8 cellular contexts compared by ENCODE assay signal in genomic region chr12:109153711-109154434, GRCh38. TPM values are rescaled to one million over a fixed set of nuclear protein-coding genes. Genes with fewer than 3 reads are reported as not detected.
DNase-seq lines count a peak whose midpoint lies in the region; ATAC-seq and TF ChIP-seq lines count a peak whose summit lies in the region.

No MANE protein-coding gene starts in this region.

- H3K27ac ChIP-seq in stomach, result peak overlapping the region; percentile 85 to 95 (median 90)

- in situ Hi-C loops in astrocyte of the spinal cord (cut with HindIII; ENCODE audit: low sequenced_read_pairs), result no loop called here

- no peak for TF ChIP-seq POLR2A in stomach (IDR thresholded peaks at IDR 0.05)

- DNase-seq in Right ventricle myocardium inferior (ENCODE audit: missing footprints) (no peak), cardiac septum (ENCODE audit: low spot score) (no peak), astrocyte of the spinal cord (ENCODE audit: low read depth, low spot score) (no peak), kidney epithelial cell (ENCODE audit: low read depth) (no peak), stomach (peak; percentile 24), NCI-H1436 (lab: John Stamatoyannopoulos, UW) (no peak)
- no peak for DNase-seq in stimulated activated CD4-positive, alpha-beta T cell treated with anti-CD3 and anti-CD28 coated beads, Interleukin-2, amount 100 ng/mL, for 24 hours

- peaks cover 2% of the 10 kb centered on the region for H3K27me3 ChIP-seq in kidney epithelial cell (ENCODE audit: control insufficient read depth, insufficient read depth, low read length)
- no peaks in the 10 kb centered on the region for H3K27me3 ChIP-seq in stomach

- peak overlapping the region; percentile 53 for H3K4me3 ChIP-seq in astrocyte of the spinal cord (ENCODE audit: low read depth, low read length)
- peak overlapping the region; percentile 55 for H3K4me3 ChIP-seq in kidney epithelial cell (ENCODE audit: low read depth, low read length)
- peak overlapping the region; percentile 67 to 80 (median 72) for H3K4me3 ChIP-seq in stomach

- intact Hi-C loops in Right ventricle myocardium inferior (cut with DNase I) (loop anchor here (2.0 kb wide), 1 partner anchor 43 kb away; no protein-coding TSS in a partner anchor), cardiac septum (cut with DNase I) (no loop called here), stomach (cut with DNase I; ENCODE audit: low total_unique reads) (no loop called here)

- no peak for TF ChIP-seq CTCF in astrocyte of the spinal cord (IDR thresholded peaks at IDR 0.05; ENCODE audit: low read depth, low read length)
- TF ChIP-seq CTCF in kidney epithelial cell (IDR thresholded peaks at IDR 0.05; ENCODE audit: insufficient read depth, low read length, poor library complexity, severe bottlenecking), result no peak
- no peak for TF ChIP-seq CTCF in stomach (IDR thresholded peaks at IDR 0.05)

- H3K4me1 ChIP-seq in stomach, result peaks cover 22 to 69% (median 46%) of the 10 kb centered on the region in 4 donors

- no peaks in the 10 kb centered on the region for H3K9me3 ChIP-seq in stomach

- no peak for TF ChIP-seq EP300 in stomach (IDR thresholded peaks at IDR 0.05)

- ATAC-seq in Right ventricle myocardium inferior (peak; percentile 1), HG03097 (IDR thresholded peaks at IDR 0.05; ENCODE audit: low FRiP score, unreplicated experiment) (no peak)

- H3K36me3 ChIP-seq in kidney epithelial cell (ENCODE audit: control insufficient read depth, insufficient read depth, low read length), result no peaks in the 10 kb centered on the region
- H3K36me3 ChIP-seq in stomach, result peaks cover 0 to 6% (median 0%) of the 10 kb centered on the region in 4 donors

- WGBS in stomach, 5 donors, result 29 to 39% (median 33%) methylated on average over 22 of the region's 22 CpGs

RNA-seq across cellular contexts. Expression of gene ACACB, which starts 37.5 kb away (rescaled TPM):
- 150 TPM for total RNA-seq in Right ventricle myocardium inferior
- total RNA-seq in cardiac septum, result 64.5 TPM
- 0.84 and 1.9 TPM in 2 replicates for total RNA-seq in kidney epithelial cell
- 1,000 to 10,000 TPM in 1 of 5 donors, 100 to 1,000 TPM in 1, 10 to 100 TPM in 3; 47.2 to 2,520 (median 84.1) TPM for total RNA-seq in stomach
- 10 to 100 TPM in 2 of 3 donors, 1 to 10 TPM in 1; 6.1 to 15.0 (median 11.9) TPM for polyA plus RNA-seq in stomach

RNA-seq across cellular contexts. Expression of gene UNG, which starts 56.5 kb away (rescaled TPM):
- total RNA-seq in Right ventricle myocardium inferior, result 26.9 TPM
- total RNA-seq in cardiac septum, result 25.5 TPM
- 38.2 and 49.3 TPM in 2 replicates for total RNA-seq in kidney epithelial cell
- total RNA-seq in stomach, result 10 to 100 TPM; 13.8 to 27.2 (median 16.9) TPM
- polyA plus RNA-seq in stomach, result 10 to 100 TPM; 18.4 to 20.6 (median 18.8) TPM

Comparison
In these comparisons a context has a peak if more than half of its experiments do, and no peak if none do; other contexts are left out.
1. RNA of gene ACACB, which starts 37.5 kb away (total RNA-seq): 150 TPM in Right ventricle myocardium inferior (single experiment), 47.2 to 2,520 TPM in stomach and 64.5 TPM in cardiac septum (single experiment); 0.84 to 1.9 TPM in kidney epithelial cell; every median in the first group is over 10 times any median in the second.
2. Peak in every context shown above with its lines, with median percentiles within 50 percentile points of each other: H3K4me3 ChIP-seq.